Comparison of ENCODE assay signal across 1 cellular context in genomic region chr2:101003278-101003775, GRCh38.
TF ChIP-seq lines count a peak whose summit lies in the region.

No MANE protein-coding gene starts in this region.

TF ChIP-seq in SK-N-SH, 30 proteins besides CTCF, POLR2A, EP300 and RAD21 (continued from another document):
- no peak for TF ChIP-seq GATA2 (CRISPR knock-in tag; IDR thresholded peaks at IDR 0.05)
- no peak for TF ChIP-seq FOSL2 (IDR thresholded peaks at IDR 0.05; ENCODE audit: borderline replicate concordance, low read depth)
- no peak for TF ChIP-seq FOXJ3 (CRISPR knock-in tag; IDR thresholded peaks at IDR 0.05)
- no peak for TF ChIP-seq CHD2 (IDR thresholded peaks at IDR 0.05; ENCODE audit: low read length, partially characterized antibody)
- no peak for TF ChIP-seq FOXM1 (IDR thresholded peaks at IDR 0.05; ENCODE audit: low read depth)
- TF ChIP-seq TCF12 (IDR thresholded peaks at IDR 0.05) = no peak
- no peak for TF ChIP-seq TAF1 (IDR thresholded peaks at IDR 0.05; ENCODE audit: borderline replicate concordance, low read depth, low read length)
- no peak for TF ChIP-seq ELF1 (IDR thresholded peaks at IDR 0.05)
- no peak for TF ChIP-seq POLR2AphosphoS5 (IDR thresholded peaks at IDR 0.05; ENCODE audit: low read depth, low read length)
